15 cellular contexts compared by ENCODE assay signal in the genomic region with DNA sequence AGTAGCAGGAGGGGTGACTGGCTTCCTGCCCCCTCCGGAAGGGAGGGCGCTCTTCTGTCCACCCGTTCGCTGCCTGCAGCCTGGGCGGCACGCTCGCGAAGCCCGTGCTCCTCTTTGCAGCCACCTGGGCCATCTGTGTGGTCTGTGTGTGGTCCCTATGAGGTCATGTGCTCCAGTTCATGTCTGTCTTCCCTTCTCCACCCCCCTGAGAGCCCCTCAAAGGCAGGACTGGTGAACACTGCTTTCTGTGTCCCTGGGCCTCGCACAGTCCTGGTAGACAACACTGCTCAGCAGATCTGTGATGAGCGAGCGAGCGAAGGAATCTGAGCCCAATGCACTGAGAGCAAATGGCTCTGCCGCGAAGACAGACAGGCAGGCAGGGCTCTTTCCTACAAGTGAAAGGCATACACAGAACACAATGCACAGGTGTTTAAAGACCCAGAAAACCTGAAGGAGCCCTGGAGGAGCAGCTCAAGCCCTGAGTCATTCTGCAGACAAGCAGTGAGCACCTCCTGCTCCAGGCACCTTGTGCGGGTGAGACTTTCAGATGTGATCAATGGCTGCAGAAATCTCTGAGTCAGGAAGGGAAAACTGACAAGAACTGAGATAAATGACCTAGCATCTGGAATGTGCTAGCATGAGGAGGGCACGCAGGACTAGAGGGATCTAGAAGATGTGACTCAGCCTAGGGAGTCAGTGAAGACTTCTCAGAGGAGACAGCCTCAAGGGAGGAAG.
DNase-seq lines count a peak whose midpoint lies in the region; ATAC-seq and TF ChIP-seq lines count a peak whose summit lies in the region.
"Had no signal": no experiment of that assay in that cellular context is flagged by ENCODE, and none has a peak within 500 bp of the region (broad histone marks: within the 10 kb centered on the region; RNA-seq: fewer than 3 reads in every experiment).

No MANE protein-coding gene starts in this region.

- no peak for ATAC-seq in HG03439 (IDR thresholded peaks at IDR 0.05; ENCODE audit: unreplicated experiment)
- ATAC-seq: left lobe of liver had no signal

- no peak overlapping the region for H2AFZ ChIP-seq in ACC112 (ENCODE audit: low read length, unreplicated experiment)

- TF ChIP-seq CTCF in brain microvascular endothelial cell (IDR thresholded peaks at IDR 0.05; ENCODE audit: low read depth, low read length, missing control alignments) = no peak

- H3K36me3 ChIP-seq in ACC112 (ENCODE audit: insufficient read depth, low read length) = no peaks in the 10 kb centered on the region
- no peaks in the 10 kb centered on the region for H3K36me3 ChIP-seq in brain microvascular endothelial cell (replicated peaks)

- H3K4me3 ChIP-seq in ACC112 (ENCODE audit: low read depth, low read length) = no peak overlapping the region
- H3K4me3 ChIP-seq in brain microvascular endothelial cell (ENCODE audit: low read depth, low read length) = no peak overlapping the region

- H3K27me3 ChIP-seq in ACC112 (ENCODE audit: insufficient read depth, low read length) = no peaks in the 10 kb centered on the region
- no peaks in the 10 kb centered on the region for H3K27me3 ChIP-seq in brain microvascular endothelial cell (replicated peaks)

- DNase-seq in HS-5 (ENCODE audit: low read depth) = peak; percentile 29
- peak; percentile 67 for DNase-seq in brain microvascular endothelial cell
- peak; percentile 78 for DNase-seq in kidney glomerular epithelial cell (lab: John Stamatoyannopoulos, UW)
- DNase-seq in NOMO-1 treated with dmso at 0.1 percent for 144 hours (lab: John Stamatoyannopoulos, UW; ENCODE audit: unreplicated experiment) = no peak
- DNase-seq in cerebellar nuclear complex (lab: John Stamatoyannopoulos, UW) = no peak
- no peak for DNase-seq in activated T-cell treated with anti-CD3 and anti-CD28 coated beads, Interleukin-2, amount 50 U/mL, for 48 hours
- DNase-seq: activated naive CD4-positive, alpha-beta T cell treated with anti-CD3 and anti-CD28 coated beads, Interleukin-2, amount 10 ng/mL, durations not matched to agents 7 days and 5 days; dermis blood vessel endothelial cell; NCI-H1105; NCI-H446; RPMI8226 had no signal

- H3K27ac ChIP-seq in ACC112 (ENCODE audit: low read depth, low read length) (peak overlapping the region; percentile 48; the same call in 1 of the 2 replicates), brain microvascular endothelial cell (no peak overlapping the region)
- H3K27ac ChIP-seq: HL-60 had no signal

- in situ Hi-C loops in brain microvascular endothelial cell (cut with HindIII; ENCODE audit: low pct_ligation_motif_present, low sequenced_read_pairs) = no loop called here

- H3K4me1 ChIP-seq in ACC112 (ENCODE audit: control insufficient read depth, insufficient read depth, low read length, unreplicated experiment) = peaks cover 14% of the 10 kb centered on the region

- H3K79me2 ChIP-seq in ACC112 (ENCODE audit: control insufficient read depth, insufficient read depth, low read length, unreplicated experiment) = no peaks in the 10 kb centered on the region

Comparison
In these comparisons a context has a peak if more than half of its experiments do, and no peak if none do; other contexts are left out.
1. DNase-seq: peak in HS-5 (single experiment), brain microvascular endothelial cell (single experiment) and kidney glomerular epithelial cell (single experiment); none in NOMO-1 treated with dmso at 0.1 percent for 144 hours (single experiment), cerebellar nuclear complex (0 of 2) and activated T-cell treated with anti-CD3 and anti-CD28 coated beads, Interleukin-2, amount 50 U/mL, for 48 hours (0 of 2).